Comparison of ENCODE assay signal across 1 cellular context in genomic region chr11:831951-832528, GRCh38.
TF ChIP-seq lines count a peak whose summit lies in the region.

No MANE protein-coding gene starts in this region.

TF ChIP-seq in K562, 482 proteins besides CTCF, POLR2A, EP300 and RAD21:
- TF ChIP-seq ARHGAP35 (IDR thresholded peaks at IDR 0.05; ENCODE audit: partially characterized antibody), result no peak
- no peak for TF ChIP-seq BHLHE40 (IDR thresholded peaks at IDR 0.05; ENCODE audit: low read length)
- peak; percentile 41 for TF ChIP-seq RBM22 (IDR thresholded peaks at IDR 0.05; ENCODE audit: low read depth, low read length, poor library complexity, severe bottlenecking)
- peak; percentile 1 for TF ChIP-seq TAF1 (IDR thresholded peaks at IDR 0.05; ENCODE audit: control insufficient read depth, extremely low read depth, insufficient read depth, low read length, severe bottlenecking)
- no peak for TF ChIP-seq SIN3A (IDR thresholded peaks at IDR 0.05; ENCODE audit: borderline replicate concordance in 2 of 2, control insufficient read depth in 1 of 2, low read depth in 2 of 2, low read length in 2 of 2)
- no peak for TF ChIP-seq CBX1 (IDR thresholded peaks at IDR 0.05; ENCODE audit: low read depth)
- no peak for TF ChIP-seq SMARCC2 (IDR thresholded peaks at IDR 0.05; ENCODE audit: low read depth)
- 0 out of 2 replicates have a peak, but pooled peaks have one; percentile 69 for TF ChIP-seq HDGF (IDR thresholded peaks at IDR 0.05)
- peak; percentile 24; the same call in 1 of the 2 replicates for TF ChIP-seq PKNOX1 (IDR thresholded peaks at IDR 0.05)
- TF ChIP-seq KDM5B (IDR thresholded peaks at IDR 0.05; ENCODE audit: insufficient replicate concordance, low read depth, low read length), result peak; percentile 29
- no peak for TF ChIP-seq PCBP1 (IDR thresholded peaks at IDR 0.05; ENCODE audit: low read depth, low read length, poor library complexity, severe bottlenecking)
- TF ChIP-seq DACH1 (IDR thresholded peaks at IDR 0.05; ENCODE audit: partially characterized antibody), result no peak
- TF ChIP-seq ZMIZ1 (IDR thresholded peaks at IDR 0.05; ENCODE audit: low read depth in 2 of 2, low read length in 2 of 2), result no peak
- TF ChIP-seq CBX3 (IDR thresholded peaks at IDR 0.05; ENCODE audit: borderline replicate concordance in 1 of 2, low read length in 2 of 2), result no peak
- 0 out of 2 replicates have a peak, but pooled peaks have one; percentile 1 for TF ChIP-seq ATF1 (CRISPR knock-in tag; IDR thresholded peaks at IDR 0.05)
- TF ChIP-seq ATF1 (tag; IDR thresholded peaks at IDR 0.05), result no peak
- no peak for TF ChIP-seq ZNF41 (CRISPR knock-in tag; conservative IDR thresholded peaks at IDR 0.05)
- TF ChIP-seq BACH1 (tag; IDR thresholded peaks at IDR 0.05), result no peak
- TF ChIP-seq SP2 (IDR thresholded peaks at IDR 0.05; ENCODE audit: extremely low read depth, low read depth, low read length, poor library complexity, severe bottlenecking), result no peak
- TF ChIP-seq PRDM10 (IDR thresholded peaks at IDR 0.05; ENCODE audit: partially characterized antibody), result peak; percentile 76
- peak; percentile 1; the same call in 1 of the 2 replicates for TF ChIP-seq RBFOX2 (IDR thresholded peaks at IDR 0.05; ENCODE audit: low read depth, low read length)
